ENCODE assay signal across 14 cellular contexts in the genomic region with DNA sequence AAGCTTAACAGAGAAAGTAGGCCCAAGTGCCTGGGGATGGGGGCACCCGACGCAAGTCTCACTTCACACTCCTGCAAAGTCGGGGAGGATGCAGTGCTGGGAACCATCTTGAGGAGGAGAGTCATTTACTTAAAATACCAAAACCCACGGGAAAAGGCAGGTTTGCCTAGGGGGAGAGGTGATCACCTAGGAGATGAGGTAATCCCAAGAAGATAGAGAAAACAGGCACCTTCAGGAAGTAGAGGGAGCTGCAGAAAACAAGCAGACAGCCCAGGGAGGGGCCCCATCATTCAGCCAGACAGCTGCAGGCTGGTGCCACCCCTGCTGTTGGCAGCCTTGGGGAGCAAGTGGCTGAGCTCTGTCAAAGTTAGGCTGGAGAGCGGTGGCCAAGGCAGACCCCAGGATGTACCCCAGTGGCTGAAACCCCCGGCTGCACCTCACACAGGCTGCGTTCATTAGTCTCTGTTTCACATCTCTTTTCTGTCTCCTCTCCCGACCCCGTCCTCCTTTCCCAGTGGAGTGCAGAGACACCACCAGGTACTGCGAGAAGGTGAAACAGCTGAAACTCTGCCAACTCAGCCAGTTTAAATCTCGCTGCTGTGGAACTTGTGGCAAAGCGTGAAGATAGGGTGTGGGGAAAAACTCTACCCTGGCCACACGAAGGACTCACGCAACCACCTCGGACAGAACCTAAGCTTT.
DNase-seq lines count a peak whose midpoint lies in the region; ATAC-seq and TF ChIP-seq lines count a peak whose summit lies in the region.
"Had no signal": no experiment of that assay in that cellular context is flagged by ENCODE, and none has a peak within 500 bp of the region (broad histone marks: within the 10 kb centered on the region; RNA-seq: fewer than 3 reads in every experiment).

No MANE protein-coding gene starts in this region.

- H2BK120ac ChIP-seq in IMR-90 (ENCODE audit: low read depth, low read length) (no peak overlapping the region), mesenchymal stem cell (ENCODE audit: low read depth, low read length) (no peak overlapping the region)

- H3K9me3 ChIP-seq in IMR-90 (ENCODE audit: control insufficient read depth, insufficient read depth, low read length) (no peaks in the 10 kb centered on the region), mesenchymal stem cell (ENCODE audit: control insufficient read depth, low read length) (no peaks in the 10 kb centered on the region)

- H4K8ac ChIP-seq in IMR-90 (ENCODE audit: low read depth in 2 of 2, low read length in 2 of 2) (no peak overlapping the region), mesenchymal stem cell (ENCODE audit: low read length) (no peak overlapping the region)

- no peak for ATAC-seq in IMR-90 (ENCODE audit: low read depth)
- peak; percentile 9 for ATAC-seq in central memory CD8-positive, alpha-beta T cell (replicated peaks; ENCODE audit: extremely low read depth, poor library complexity, severe bottlenecking)
- ATAC-seq in GM21737 (IDR thresholded peaks at IDR 0.05; ENCODE audit: unreplicated experiment): no peak
- ATAC-seq: Right ventricle myocardium inferior had no signal

- H4K91ac ChIP-seq in IMR-90 (ENCODE audit: insufficient read depth, low read depth, low read length) (no peak overlapping the region; the same call in 1 of the 2 replicates), mesenchymal stem cell (ENCODE audit: low read length) (no peak overlapping the region)

- no peak for TF ChIP-seq POLR2A in IMR-90 (IDR thresholded peaks at IDR 0.05; ENCODE audit: low read depth, low read length)

- H2AFZ ChIP-seq in IMR-90 (replicated peaks; ENCODE audit: low read length, poor library complexity) (no peak overlapping the region), mesenchymal stem cell (ENCODE audit: low read depth, low read length) (no peak overlapping the region)

- H3K23ac ChIP-seq in IMR-90 (ENCODE audit: low read depth, low read length) (no peak overlapping the region), mesenchymal stem cell (ENCODE audit: low read length in 2 of 2) (no peak overlapping the region)

- H3K4ac ChIP-seq in IMR-90 (ENCODE audit: low read depth, low read length) (no peak overlapping the region), mesenchymal stem cell (ENCODE audit: low read depth in 1 of 2, low read length in 2 of 2) (no peak overlapping the region)

- H3K4me1 ChIP-seq in IMR-90 (ENCODE audit: control insufficient read depth, insufficient read depth, low read length) (peaks cover 19% of the 10 kb centered on the region), mesenchymal stem cell (ENCODE audit: control insufficient read depth, insufficient read depth, low read depth, low read length) (peaks cover 43% of the 10 kb centered on the region)

- no peak overlapping the region for H2AK5ac ChIP-seq in IMR-90 (ENCODE audit: low read depth, low read length)
- H2AK5ac ChIP-seq in mesenchymal stem cell (ENCODE audit: low read length, severe bottlenecking): peak overlapping the region; percentile 85

- POLR2A ChIA-PET in IMR-90 (lab: Charles Lee; ENCODE audit: unreplicated experiment): no interaction called here

- peaks cover 2% of the 10 kb centered on the region for H3K36me3 Mint-ChIP-seq in central memory CD8-positive, alpha-beta T cell (ENCODE audit: insufficient read depth)
- H3K36me3 Mint-ChIP-seq in osteocyte (ENCODE audit: unreplicated experiment): no peaks in the 10 kb centered on the region

- H4K5ac ChIP-seq in IMR-90 (ENCODE audit: low read depth, low read length): no peak overlapping the region

- H3K14ac ChIP-seq in IMR-90 (replicated peaks; ENCODE audit: low read depth, low read length) (no peak overlapping the region), mesenchymal stem cell (ENCODE audit: low read length in 2 of 2) (no peak overlapping the region)

- H3K27me3 Mint-ChIP-seq in central memory CD8-positive, alpha-beta T cell: peaks cover 60% of the 10 kb centered on the region
- no peaks in the 10 kb centered on the region for H3K27me3 Mint-ChIP-seq in osteocyte (ENCODE audit: unreplicated experiment)

- H3K4me1 Mint-ChIP-seq in central memory CD8-positive, alpha-beta T cell: no peaks in the 10 kb centered on the region
- peaks cover 26% of the 10 kb centered on the region for H3K4me1 Mint-ChIP-seq in osteocyte (ENCODE audit: unreplicated experiment)

- no peaks in the 10 kb centered on the region for H4K20me1 ChIP-seq in IMR-90 (ENCODE audit: insufficient read depth, low read length)

- no peak overlapping the region for H2BK15ac ChIP-seq in IMR-90 (ENCODE audit: low read depth, low read length)
- H2BK15ac ChIP-seq in mesenchymal stem cell (ENCODE audit: low read depth, poor library complexity, severe bottlenecking): no peak overlapping the region

- H3K9ac ChIP-seq in IMR-90 (ENCODE audit: low read depth, low read length) (no peak overlapping the region), mesenchymal stem cell (ENCODE audit: low read length) (no peak overlapping the region)

- no peaks in the 10 kb centered on the region for H3K9me3 Mint-ChIP-seq in central memory CD8-positive, alpha-beta T cell
- no peaks in the 10 kb centered on the region for H3K9me3 Mint-ChIP-seq in osteocyte (ENCODE audit: unreplicated experiment)

- H3K56ac ChIP-seq in IMR-90 (ENCODE audit: extremely low read depth, insufficient read depth, low read length): no peak overlapping the region

- H3K36me3 ChIP-seq in IMR-90 (ENCODE audit: control insufficient read depth, insufficient read depth, low read length) (no peaks in the 10 kb centered on the region), mesenchymal stem cell (ENCODE audit: control insufficient read depth in 1 of 2, insufficient read depth in 2 of 2, low read depth in 1 of 2, low read length in 2 of 2) (peaks cover 0 to 87% of the 10 kb centered on the region in 2 experiments)

- H2AK9ac ChIP-seq in IMR-90 (replicated peaks; ENCODE audit: low read depth, low read length, poor library complexity): no peak overlapping the region

- H3K27ac Mint-ChIP-seq in central memory CD8-positive, alpha-beta T cell (ENCODE audit: low read depth): no peak overlapping the region
- H3K27ac Mint-ChIP-seq in osteocyte (ENCODE audit: unreplicated experiment): no peak overlapping the region

- dilution Hi-C loops in IMR-90 (cut with HindIII; ENCODE audit: low sequenced_read_pairs, unreplicated experiment): no loop called here

- H2BK20ac ChIP-seq in IMR-90 (ENCODE audit: low read depth, low read length): 0 out of 2 replicates have a peak overlapping the region, but pooled peaks have one; percentile 24

- 100% methylated on average over 1 of the region's 15 CpGs; no CpG with 5 or more reads in 1 of the 2 experiments for WGBS in IMR-90 (ENCODE audit: extremely low coverage in 2 of 2, insufficient read length in 1 of 2), 2 experiments
- 94% methylated on average over 13 of the region's 15 CpGs for WGBS in mesenchymal stem cell

- intact Hi-C loops in IMR-90 (cut with micrococcal nuclease): no loop called here

- H2BK12ac ChIP-seq in mesenchymal stem cell (ENCODE audit: low read length in 2 of 2): no peak overlapping the region

- DNase-seq in IMR-90 (no peak), mesenchymal stem cell (no peak), osteocyte (ENCODE audit: extremely low spot score, unreplicated experiment) (peak; percentile 68), NCI-H2107 treated with DMSO at 0.1 percent for 48 hours (lab: John Stamatoyannopoulos, UW; ENCODE audit: unreplicated experiment) (no peak), activated gamma-delta T cell treated with Interleukin-2 at 50 U/mL for 16 hours (no peak)
- DNase-seq in central memory CD8-positive, alpha-beta T cell (ENCODE audit: low spot score in 2 of 2): no peak
- DNase-seq: KG1, NCI-H1417, NCI-H187, NCI-H2171, NCI-H526 treated with DMSO at 0.1 percent for 48 hours had no signal

- no peak overlapping the region for H3K27ac ChIP-seq in IMR-90 (ENCODE audit: insufficient read depth, low read length)
- H3K27ac ChIP-seq in mesenchymal stem cell (ENCODE audit: low read length, poor library complexity, severe bottlenecking): no peak overlapping the region
- H3K27ac ChIP-seq: C4-2B had no signal

- CTCF ChIA-PET in IMR-90 (lab: Yijun Ruan, JAX): no interaction called here

- peaks cover 12% of the 10 kb centered on the region for H3K9me1 ChIP-seq in IMR-90 (ENCODE audit: insufficient read depth, low read length)

- H3K4me2 ChIP-seq in IMR-90 (ENCODE audit: low read depth, low read length) (no peak overlapping the region), mesenchymal stem cell (ENCODE audit: low read length, poor library complexity, severe bottlenecking) (no peak overlapping the region)

- no peak overlapping the region for H3K4me3 Mint-ChIP-seq in central memory CD8-positive, alpha-beta T cell
- H3K4me3 Mint-ChIP-seq in osteocyte (ENCODE audit: unreplicated experiment): no peak overlapping the region

- in situ Hi-C loops in IMR-90 (cut with MboI; ENCODE audit: low sequenced_read_pairs): no loop called here

- TF ChIP-seq RAD21 in IMR-90 (IDR thresholded peaks at IDR 0.05; ENCODE audit: low read length): no peak

- H2BK5ac ChIP-seq in IMR-90 (ENCODE audit: low read depth, low read length, poor library complexity, severe bottlenecking): no peak overlapping the region
- no peak overlapping the region for H2BK5ac ChIP-seq in mesenchymal stem cell (ENCODE audit: low read depth, low read length, poor library complexity, severe bottlenecking)

- BruUV-seq in IMR-90 (replicated peaks; lab: Mats Ljungman, UMichigan): no TSS peak

- H3K79me1 ChIP-seq in IMR-90 (ENCODE audit: low read depth in 1 of 2, low read length in 2 of 2) (no peaks in the 10 kb centered on the region), mesenchymal stem cell (replicated peaks; ENCODE audit: low read length, poor library complexity, severe bottlenecking) (no peaks in the 10 kb centered on the region)

- H3K18ac ChIP-seq in IMR-90 (ENCODE audit: low read depth, low read length): no peak overlapping the region
- H3K18ac ChIP-seq in mesenchymal stem cell (ENCODE audit: low read depth in 1 of 2, low read length in 2 of 2): no peak overlapping the region

- H3K4me3 ChIP-seq in IMR-90 (ENCODE audit: insufficient read depth, low read depth, low read length) (no peak overlapping the region), mesenchymal stem cell (ENCODE audit: insufficient read depth in 1 of 2, low read depth in 1 of 2, low read length in 2 of 2) (no peak overlapping the region)

- TF ChIP-seq CTCF in IMR-90 (conservative IDR thresholded peaks at IDR 0.05; ENCODE audit: low read depth, low read length): no peak
- TF ChIP-seq CTCF in osteocyte (IDR thresholded peaks at IDR 0.05): no peak

- H3K27me3 ChIP-seq in IMR-90 (ENCODE audit: control insufficient read depth, insufficient read depth, low read length): no peaks in the 10 kb centered on the region
- H3K27me3 ChIP-seq in mesenchymal stem cell (ENCODE audit: control insufficient read depth in 1 of 2, insufficient read depth in 1 of 2, low read length in 2 of 2): no peaks in the 10 kb centered on the region

TF ChIP-seq in IMR-90, 13 proteins besides CTCF, POLR2A, EP300 and RAD21 (continues in another document):
- TF ChIP-seq CEBPB (IDR thresholded peaks at IDR 0.05; ENCODE audit: low read depth, low read length) (no peak), BHLHE40 (IDR thresholded peaks at IDR 0.05; ENCODE audit: low read depth, low read length) (no peak), SMC3 (IDR thresholded peaks at IDR 0.05; ENCODE audit: low read depth, low read length) (no peak), CHD1 (IDR thresholded peaks at IDR 0.05; ENCODE audit: low read depth, low read length) (no peak)
